In the genomic region with DNA sequence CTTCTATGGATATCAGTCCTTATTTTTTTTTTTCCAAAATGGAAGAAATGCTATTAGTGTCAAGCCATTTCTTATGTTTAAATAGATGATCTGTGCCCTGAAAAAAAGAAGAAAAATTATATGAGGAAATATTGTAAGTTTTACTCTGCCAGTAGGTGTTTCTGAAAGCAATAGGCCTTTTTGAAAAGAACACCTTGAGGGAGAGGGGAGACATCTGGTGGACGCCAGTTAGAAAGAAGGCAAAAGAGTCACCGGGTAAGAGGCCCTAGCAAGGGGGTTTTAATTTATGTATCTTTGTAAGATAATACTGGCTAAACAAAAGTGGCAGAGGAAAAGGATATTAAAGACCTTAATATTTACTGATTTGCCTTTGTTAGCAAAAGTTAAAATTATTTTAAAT, we compare ENCODE assay signal across 9 cellular contexts. TPM values are rescaled to one million over a fixed set of nuclear protein-coding genes. Genes with fewer than 3 reads are reported as not detected.
A peak's percentile ranks its signal among the peaks of the same experiment; 100 is the strongest.
DNase-seq lines count a peak whose midpoint lies in the region; ATAC-seq and TF ChIP-seq lines count a peak whose summit lies in the region.
"Had no signal": no experiment of that assay in that cellular context is flagged by ENCODE, and none has a peak within 500 bp of the region (broad histone marks: within the 10 kb centered on the region; RNA-seq: fewer than 3 reads in every experiment).

No MANE protein-coding gene starts in this region.

- CTCF ChIA-PET in activated naive CD4-positive, alpha-beta T cell treated with anti-CD3 and anti-CD28 coated beads for 36 hours (lab: Charles Lee), result no interaction called here

- H3K4me3 ChIP-seq in upper lobe of right lung, result no peak overlapping the region
- no peak overlapping the region for H3K4me3 ChIP-seq in adrenal gland
- H3K4me3 ChIP-seq: SJCRH30 had no signal

- H3K27ac ChIP-seq in upper lobe of right lung (no peak overlapping the region), adrenal gland (no peak overlapping the region)
- H3K27ac ChIP-seq: SJCRH30 had no signal

- 10 to 13% (median 12%) methylated on average over 2 of the region's 2 CpGs for WGBS in adrenal gland, 4 donors

- H3K4me1 ChIP-seq in upper lobe of right lung, result no peaks in the 10 kb centered on the region
- H3K4me1 ChIP-seq in adrenal gland (replicated peaks in 1 of 2), result no peaks in the 10 kb centered on the region
- H3K4me1 ChIP-seq: SJCRH30 had no signal

- H3K4me3 Mint-ChIP-seq in activated naive CD4-positive, alpha-beta T cell treated with anti-CD3 and anti-CD28 coated beads for 36 hours, result no peak overlapping the region

- no peak for TF ChIP-seq POLR2A in adrenal gland (IDR thresholded peaks at IDR 0.05)

- H3K27me3 ChIP-seq in upper lobe of right lung, result no peaks in the 10 kb centered on the region
- H3K27me3 ChIP-seq in adrenal gland, result no peaks in the 10 kb centered on the region
- H3K27me3 ChIP-seq: SJCRH30 had no signal

- peak; percentile 27 for DNase-seq in activated naive CD4-positive, alpha-beta T cell treated with anti-CD3 and anti-CD28 coated beads for 36 hours
- DNase-seq in activated naive CD4-positive, alpha-beta T cell treated with Interleukin-2 at 50 U/mL for 16 hours, result no peak
- DNase-seq in NCI-H526 treated with DMSO at 0.1 percent for 48 hours (lab: John Stamatoyannopoulos, UW) (peak; percentile 4), upper lobe of right lung (no peak), adrenal gland (no peak)
- DNase-seq in effector CD8-positive, alpha-beta T cell (lab: John Stamatoyannopoulos, UW), result no peak

- H3K4me1 Mint-ChIP-seq in activated naive CD4-positive, alpha-beta T cell treated with anti-CD3 and anti-CD28 coated beads for 36 hours (ENCODE audit: low read depth), result no peaks in the 10 kb centered on the region

- H3K9me3 ChIP-seq in upper lobe of right lung (no peaks in the 10 kb centered on the region), adrenal gland (replicated peaks in 1 of 3) (no peaks in the 10 kb centered on the region)
- H3K9me3 ChIP-seq: SJCRH30 had no signal

- H3K9me3 Mint-ChIP-seq in activated naive CD4-positive, alpha-beta T cell treated with anti-CD3 and anti-CD28 coated beads for 36 hours, result no peaks in the 10 kb centered on the region

- H3K36me3 Mint-ChIP-seq in activated naive CD4-positive, alpha-beta T cell treated with anti-CD3 and anti-CD28 coated beads for 36 hours (ENCODE audit: low read depth), result no peaks in the 10 kb centered on the region

- no peaks in the 10 kb centered on the region for H3K36me3 ChIP-seq in upper lobe of right lung
- H3K36me3 ChIP-seq in adrenal gland (replicated peaks in 1 of 2), result no peaks in the 10 kb centered on the region
- H3K36me3 ChIP-seq: SJCRH30 had no signal

- H3K27ac Mint-ChIP-seq in activated naive CD4-positive, alpha-beta T cell treated with anti-CD3 and anti-CD28 coated beads for 36 hours, result no peak overlapping the region

- ATAC-seq in esophagus mucosa, result peak; percentile 42
- no peak for ATAC-seq in upper lobe of right lung
- ATAC-seq in GM19395 (IDR thresholded peaks at IDR 0.05; ENCODE audit: unreplicated experiment), result no peak

- H3K27me3 Mint-ChIP-seq in activated naive CD4-positive, alpha-beta T cell treated with anti-CD3 and anti-CD28 coated beads for 36 hours (ENCODE audit: low read depth), result peaks cover 10% of the 10 kb centered on the region

- intact Hi-C loops in activated naive CD4-positive, alpha-beta T cell treated with anti-CD3 and anti-CD28 coated beads for 36 hours (cut with micrococcal nuclease), result loop anchor here (1.0 to 5.0 kb wide), 3 partner anchors 88 to 255 kb away; no protein-coding TSS in a partner anchor
- intact Hi-C loops in upper lobe of right lung (cut with DNase I), result no loop called here
- intact Hi-C loops in adrenal gland (cut with DNase I), result no loop called here

- TF ChIP-seq CTCF in upper lobe of right lung (IDR thresholded peaks at IDR 0.05) (peak; percentile 29), adrenal gland (IDR thresholded peaks at IDR 0.05) (no peak)

RNA-seq across cellular contexts. Expression of a gene that starts 56.1 kb away (rescaled TPM):
- total RNA-seq in activated naive CD4-positive, alpha-beta T cell treated with anti-CD3 and anti-CD28 coated beads for 36 hours, result not detected
- total RNA-seq in esophagus mucosa, result 26.2 TPM
- total RNA-seq in upper lobe of right lung, result not detected
- total RNA-seq in adrenal gland, result not detected
- polyA plus RNA-seq in adrenal gland, result not detected
- total RNA-seq: SJCRH30 had no signal

Comparison
In these comparisons a context has a peak if more than half of its experiments do, and no peak if none do; other contexts are left out.
1. DNase-seq: peak in activated naive CD4-positive, alpha-beta T cell treated with anti-CD3 and anti-CD28 coated beads for 36 hours (single experiment) and NCI-H526 treated with DMSO at 0.1 percent for 48 hours (single experiment); none in activated naive CD4-positive, alpha-beta T cell treated with Interleukin-2 at 50 U/mL for 16 hours (single experiment), upper lobe of right lung (single experiment), effector CD8-positive, alpha-beta T cell (single experiment) and adrenal gland (0 of 7).
2. RNA of a gene that starts 56.1 kb away (total RNA-seq): 26.2 TPM in esophagus mucosa (single experiment); not detected in activated naive CD4-positive, alpha-beta T cell treated with anti-CD3 and anti-CD28 coated beads for 36 hours, not detected in upper lobe of right lung (single experiment) and not detected in adrenal gland; every median in the first group is over 10 times any median in the second.